In genomic region chr22:41197046-41197807, GRCh38 we compare ENCODE assay signal across 1 cellular context.
TF ChIP-seq lines count a peak whose summit lies in the region.

No MANE protein-coding gene starts in this region.

TF ChIP-seq in HepG2, 621 proteins besides CTCF, POLR2A, EP300 and RAD21 (continued from another document and continues in another):
- TF ChIP-seq AHDC1 (CRISPR knock-in tag; IDR thresholded peaks at IDR 0.05; ENCODE audit: borderline replicate concordance) (no peak), POGZ (CRISPR knock-in tag; IDR thresholded peaks at IDR 0.05) (peak; percentile 55), FOXP4 (CRISPR knock-in tag; IDR thresholded peaks at IDR 0.05) (no peak), MLX (CRISPR knock-in tag; IDR thresholded peaks at IDR 0.05) (no peak), ZGPAT (CRISPR knock-in tag; IDR thresholded peaks at IDR 0.05) (peak; percentile 32; the same call in 1 of the 2 replicates), ZUFSP (CRISPR knock-in tag; IDR thresholded peaks at IDR 0.05; ENCODE audit: borderline replicate concordance) (no peak), NFIB (CRISPR knock-in tag; IDR thresholded peaks at IDR 0.05; ENCODE audit: borderline replicate concordance) (no peak), ATF1 (CRISPR knock-in tag; IDR thresholded peaks at IDR 0.05) (no peak), STAT6 (CRISPR knock-in tag; IDR thresholded peaks at IDR 0.05; ENCODE audit: borderline replicate concordance) (no peak), POLR2G (IDR thresholded peaks at IDR 0.05; ENCODE audit: low read depth, low read length) (peak; percentile 32; the same call in 1 of the 2 replicates), THAP7 (CRISPR knock-in tag; IDR thresholded peaks at IDR 0.05) (no peak), TIGD3 (CRISPR knock-in tag; IDR thresholded peaks at IDR 0.05; ENCODE audit: borderline replicate concordance) (no peak), ZNF354B (CRISPR knock-in tag; IDR thresholded peaks at IDR 0.05) (0 out of 2 replicates have a peak, but pooled peaks have one; percentile 53), ELF1 (CRISPR knock-in tag; IDR thresholded peaks at IDR 0.05) (peak; percentile 46; the same call in 1 of the 2 replicates), NFAT5 (CRISPR knock-in tag; IDR thresholded peaks at IDR 0.05) (no peak), FOXO4 (CRISPR knock-in tag; conservative IDR thresholded peaks at IDR 0.05) (no peak), NCOA1 (CRISPR knock-in tag; IDR thresholded peaks at IDR 0.05) (no peak; the same call in 1 of the 2 replicates), ZBTB34 (CRISPR knock-in tag; IDR thresholded peaks at IDR 0.05) (no peak), GABPA (IDR thresholded peaks at IDR 0.05; ENCODE audit: low read depth, low read length) (no peak), GABPA (CRISPR knock-in tag; IDR thresholded peaks at IDR 0.05; ENCODE audit: low read depth) (no peak), ZNF224 (CRISPR knock-in tag; IDR thresholded peaks at IDR 0.05) (no peak), ZNF720 (CRISPR knock-in tag; IDR thresholded peaks at IDR 0.05) (no peak), ZSCAN29 (CRISPR knock-in tag; conservative IDR thresholded peaks at IDR 0.05) (0 out of 2 replicates have a peak, but pooled peaks have one; percentile 63)
